26 cellular contexts compared by ENCODE assay signal in the genomic region with DNA sequence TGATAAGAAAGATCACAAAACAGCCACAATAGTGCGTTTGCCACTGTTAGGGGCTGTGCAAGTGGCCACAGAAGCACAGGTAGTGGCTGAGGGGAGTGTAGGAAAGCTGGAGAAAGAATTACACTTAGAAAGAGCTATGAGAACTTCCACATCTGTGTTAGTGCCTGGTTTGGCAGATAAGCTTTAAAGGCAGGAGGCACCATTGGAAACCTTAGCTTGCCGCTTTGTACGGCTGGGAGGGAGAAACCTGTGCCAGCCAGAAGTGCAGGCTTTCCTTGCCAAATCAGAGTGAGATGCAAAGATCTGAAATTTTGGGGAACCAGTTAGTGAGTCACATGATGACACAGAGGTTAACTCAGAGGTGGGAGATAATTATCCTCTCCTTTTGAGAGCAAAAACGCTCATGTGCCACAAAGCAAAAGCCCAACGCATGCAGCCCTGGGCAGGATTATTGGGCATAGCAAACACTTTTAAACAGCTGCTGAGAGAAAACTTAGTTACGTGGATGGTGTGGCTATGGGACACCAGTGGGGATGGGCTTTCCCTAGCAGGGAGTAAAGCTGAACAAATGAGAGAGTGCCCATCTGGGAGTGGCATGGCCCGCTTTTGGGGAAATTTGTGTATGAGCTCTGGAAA.
"Had no signal": no experiment of that assay in that cellular context is flagged by ENCODE, and none has a peak within 500 bp of the region (broad histone marks: within the 10 kb centered on the region; RNA-seq: fewer than 3 reads in every experiment).

No MANE protein-coding gene starts in this region.

- H3K27me3 ChIP-seq: breast epithelium had no signal

- H3K4me3 ChIP-seq: breast epithelium had no signal

- H3K4me3 Mint-ChIP-seq: activated CD4-positive, alpha-beta memory T cell treated with anti-CD3 and anti-CD28 coated beads, Interleukin-2, amount 10 ng/mL, durations not matched to agents 7 days and 5 days; activated naive CD4-positive, alpha-beta T cell treated with anti-CD3 and anti-CD28 coated beads, Interleukin-2, amount 10 ng/mL, durations not matched to agents 7 days and 5 days; activated naive CD8-positive, alpha-beta T cell treated with anti-CD3 and anti-CD28 coated beads for 36 hours; T-cell had no signal

- H3K9me3 Mint-ChIP-seq: activated CD4-positive, alpha-beta memory T cell treated with anti-CD3 and anti-CD28 coated beads, Interleukin-2, amount 10 ng/mL, durations not matched to agents 7 days and 5 days; activated naive CD4-positive, alpha-beta T cell treated with anti-CD3 and anti-CD28 coated beads, Interleukin-2, amount 10 ng/mL, durations not matched to agents 7 days and 5 days; activated naive CD8-positive, alpha-beta T cell treated with anti-CD3 and anti-CD28 coated beads for 36 hours; activated T-helper 2 cell treated with anti-CD3 and anti-CD28 coated beads, Interferon-gamma antibody, Interleukin-2, Interleukin-4, amounts not matched to agents 10 μg/mL and 5 μg/mL and 100 μg/mL, durations not matched to agents 14 hours and 24 hours and 36 hours; T-cell had no signal

- DNase-seq: activated CD4-positive, alpha-beta memory T cell treated with anti-CD3 and anti-CD28 coated beads, Interleukin-2, amount 10 ng/mL, durations not matched to agents 7 days and 5 days; activated CD4-positive, alpha-beta T cell treated with anti-CD3 and anti-CD28 coated beads, Interleukin-2, amount 50 U/mL, for 1 hour; activated CD4-positive, CD25-positive, alpha-beta regulatory T cell; activated gamma-delta T cell treated with Interleukin-2 at 50 U/mL for 16 hours; activated naive CD4-positive, alpha-beta T cell treated with anti-CD3 and anti-CD28 coated beads, Interleukin-2, amount 10 ng/mL, durations not matched to agents 7 days and 5 days; activated naive CD8-positive, alpha-beta T cell treated with anti-CD3 and anti-CD28 coated beads for 36 hours; activated T-cell treated with anti-CD3 and anti-CD28 coated beads for 4 hours; activated T-cell treated with anti-CD3 and anti-CD28 coated beads, Interleukin-2, amount 50 U/mL, for 48 hours; anterior cingulate cortex; caudate nucleus; Karpas-422; NCI-H1105 treated with DMSO at 0.1 percent for 48 hours; NCI-H1436 treated with DMSO at 0.1 percent for 48 hours; NCI-H187; NCI-H2081; NCI-H510A treated with DMSO at 0.1 percent for 48 hours; NCI-H69; NK-92 treated with Interleukin-12 subunit alpha and Interleukin-12 subunit beta, amount 100 ng/mL, for 24 hours; PC-3; SHP77 treated with DMSO at 0.1 percent for 48 hours; T-cell; T-helper 2 cell; T1000 had no signal

- H3K36me3 ChIP-seq: breast epithelium had no signal

- H3K27me3 Mint-ChIP-seq: activated CD4-positive, alpha-beta memory T cell treated with anti-CD3 and anti-CD28 coated beads, Interleukin-2, amount 10 ng/mL, durations not matched to agents 7 days and 5 days had no signal

- H3K4me1 Mint-ChIP-seq: activated CD4-positive, alpha-beta memory T cell treated with anti-CD3 and anti-CD28 coated beads, Interleukin-2, amount 10 ng/mL, durations not matched to agents 7 days and 5 days; activated naive CD4-positive, alpha-beta T cell treated with anti-CD3 and anti-CD28 coated beads, Interleukin-2, amount 10 ng/mL, durations not matched to agents 7 days and 5 days; activated naive CD8-positive, alpha-beta T cell treated with anti-CD3 and anti-CD28 coated beads for 36 hours; T-cell had no signal

- H3K4me1 ChIP-seq: breast epithelium had no signal

- H3K27ac Mint-ChIP-seq: activated CD4-positive, alpha-beta memory T cell treated with anti-CD3 and anti-CD28 coated beads, Interleukin-2, amount 10 ng/mL, durations not matched to agents 7 days and 5 days; activated naive CD4-positive, alpha-beta T cell treated with anti-CD3 and anti-CD28 coated beads, Interleukin-2, amount 10 ng/mL, durations not matched to agents 7 days and 5 days; activated naive CD8-positive, alpha-beta T cell treated with anti-CD3 and anti-CD28 coated beads for 36 hours; activated T-helper 2 cell treated with anti-CD3 and anti-CD28 coated beads, Interferon-gamma antibody, Interleukin-2, Interleukin-4, amounts not matched to agents 10 μg/mL and 5 μg/mL and 100 μg/mL, durations not matched to agents 14 hours and 24 hours and 36 hours; T-cell had no signal

- H3K9me3 ChIP-seq: breast epithelium had no signal

- ATAC-seq: PC-3, T-cell had no signal

- H3K27ac ChIP-seq: breast epithelium, VCaP had no signal

- H3K36me3 Mint-ChIP-seq: activated naive CD4-positive, alpha-beta T cell treated with anti-CD3 and anti-CD28 coated beads, Interleukin-2, amount 10 ng/mL, durations not matched to agents 7 days and 5 days; activated naive CD8-positive, alpha-beta T cell treated with anti-CD3 and anti-CD28 coated beads for 36 hours; T-cell had no signal
